10 cellular contexts compared by ENCODE assay signal in genomic region chr3:67018789-67019525, GRCh38. TPM values are rescaled to one million over a fixed set of nuclear protein-coding genes. Genes with fewer than 3 reads are reported as not detected.
DNase-seq lines count a peak whose midpoint lies in the region; ATAC-seq and TF ChIP-seq lines count a peak whose summit lies in the region.
"Had no signal": no experiment of that assay in that cellular context is flagged by ENCODE, and none has a peak within 500 bp of the region (broad histone marks: within the 10 kb centered on the region; RNA-seq: fewer than 3 reads in every experiment).

No MANE protein-coding gene starts in this region.

- H3K4me1 Mint-ChIP-seq in activated CD8-positive, alpha-beta T cell treated with anti-CD3 and anti-CD28 coated beads for 36 hours (ENCODE audit: low read depth) = peaks cover 27% of the 10 kb centered on the region
- H3K4me1 Mint-ChIP-seq in activated CD8-positive, alpha-beta T cell treated with anti-CD3 and anti-CD28 coated beads, Interleukin-2, amount 10 ng/mL, durations not matched to agents 7 days and 5 days (ENCODE audit: low read depth) = peaks cover 11% of the 10 kb centered on the region
- peaks cover 36 to 50% (median 45%) of the 10 kb centered on the region in 3 donors for H3K4me1 Mint-ChIP-seq in naive B cell

- H3K9me3 Mint-ChIP-seq in activated CD8-positive, alpha-beta T cell treated with anti-CD3 and anti-CD28 coated beads for 36 hours = no peaks in the 10 kb centered on the region
- no peaks in the 10 kb centered on the region for H3K9me3 Mint-ChIP-seq in activated CD8-positive, alpha-beta T cell treated with anti-CD3 and anti-CD28 coated beads, Interleukin-2, amount 10 ng/mL, durations not matched to agents 7 days and 5 days (ENCODE audit: insufficient read depth)
- H3K9me3 Mint-ChIP-seq in naive B cell = no peaks in the 10 kb centered on the region

- intact Hi-C loops in activated CD8-positive, alpha-beta T cell treated with anti-CD3 and anti-CD28 coated beads for 36 hours (cut with micrococcal nuclease) = no loop called here
- intact Hi-C loops in lower leg skin (cut with DNase I; ENCODE audit: low total_unique reads) = no loop called here

- CTCF ChIA-PET in activated CD8-positive, alpha-beta T cell treated with anti-CD3 and anti-CD28 coated beads for 36 hours (lab: Charles Lee) = interaction anchor here (2.8 kb wide), 1 partner anchor 46 kb away, joined by 7 read pairs; no protein-coding TSS in a partner anchor
- CTCF ChIA-PET in activated CD8-positive, alpha-beta T cell treated with anti-CD3 and anti-CD28 coated beads, Interleukin-2, amount 10 ng/mL, durations not matched to agents 7 days and 5 days (lab: Charles Lee) = no interaction called here

- no peak overlapping the region for H3K4me3 ChIP-seq in lower leg skin (ENCODE audit: low read depth, poor library complexity, severe bottlenecking)

- H3K36me3 Mint-ChIP-seq in activated CD8-positive, alpha-beta T cell treated with anti-CD3 and anti-CD28 coated beads for 36 hours (ENCODE audit: low read depth) = peaks cover 2% of the 10 kb centered on the region
- no peaks in the 10 kb centered on the region for H3K36me3 Mint-ChIP-seq in activated CD8-positive, alpha-beta T cell treated with anti-CD3 and anti-CD28 coated beads, Interleukin-2, amount 10 ng/mL, durations not matched to agents 7 days and 5 days (ENCODE audit: low read depth)
- no peaks in the 10 kb centered on the region for H3K36me3 Mint-ChIP-seq in naive B cell

- 82 to 84% methylated on average over 13 of the region's 13 CpGs for WGBS in lower leg skin, 2 donors

- DNase-seq in activated CD8-positive, alpha-beta T cell treated with anti-CD3 and anti-CD28 coated beads for 36 hours = peak; percentile 5
- no peak for DNase-seq in activated CD8-positive, alpha-beta T cell treated with anti-CD3 and anti-CD28 coated beads, Interleukin-2, amount 10 ng/mL, durations not matched to agents 7 days and 5 days
- no peak for DNase-seq in naive B cell
- no peak for DNase-seq in lower leg skin (ENCODE audit: low spot score in 2 of 2)
- no peak for DNase-seq in AG08396 (ENCODE audit: low spot score)
- no peak for DNase-seq in activated T-cell treated with anti-CD3 and anti-CD28 coated beads, Interleukin-2, amount 50 U/mL, for 48 hours
- DNase-seq: ACHN, NCI-H1417 had no signal

- H3K27ac Mint-ChIP-seq in activated CD8-positive, alpha-beta T cell treated with anti-CD3 and anti-CD28 coated beads for 36 hours = no peak overlapping the region
- H3K27ac Mint-ChIP-seq in activated CD8-positive, alpha-beta T cell treated with anti-CD3 and anti-CD28 coated beads, Interleukin-2, amount 10 ng/mL, durations not matched to agents 7 days and 5 days = no peak overlapping the region
- H3K27ac Mint-ChIP-seq in naive B cell = peak overlapping the region in 4 of 6 donors; percentile 10 to 83 (median 47)

- POLR2A ChIA-PET in activated CD8-positive, alpha-beta T cell treated with anti-CD3 and anti-CD28 coated beads for 36 hours (lab: Charles Lee) = interaction anchor here (1.0 kb wide), 1 partner anchor 87 kb away, joined by 3 read pairs; no protein-coding TSS in a partner anchor
- POLR2A ChIA-PET in activated CD8-positive, alpha-beta T cell treated with anti-CD3 and anti-CD28 coated beads, Interleukin-2, amount 10 ng/mL, durations not matched to agents 7 days and 5 days (lab: Charles Lee) = no interaction called here

- no peak for TF ChIP-seq CTCF in activated CD8-positive, alpha-beta T cell treated with anti-CD3 and anti-CD28 coated beads for 36 hours (IDR thresholded peaks at IDR 0.05)
- no peak for TF ChIP-seq CTCF in lower leg skin (IDR thresholded peaks at IDR 0.05)

- H3K4me3 Mint-ChIP-seq in activated CD8-positive, alpha-beta T cell treated with anti-CD3 and anti-CD28 coated beads for 36 hours = no peak overlapping the region
- no peak overlapping the region for H3K4me3 Mint-ChIP-seq in activated CD8-positive, alpha-beta T cell treated with anti-CD3 and anti-CD28 coated beads, Interleukin-2, amount 10 ng/mL, durations not matched to agents 7 days and 5 days
- peak overlapping the region in 5 of 8 donors; percentile 30 to 68 (median 59) for H3K4me3 Mint-ChIP-seq in naive B cell

- no peaks in the 10 kb centered on the region for H3K27me3 Mint-ChIP-seq in activated CD8-positive, alpha-beta T cell treated with anti-CD3 and anti-CD28 coated beads for 36 hours
- H3K27me3 Mint-ChIP-seq in activated CD8-positive, alpha-beta T cell treated with anti-CD3 and anti-CD28 coated beads, Interleukin-2, amount 10 ng/mL, durations not matched to agents 7 days and 5 days (ENCODE audit: low read depth) = peaks cover 8% of the 10 kb centered on the region
- no peaks in the 10 kb centered on the region for H3K27me3 Mint-ChIP-seq in naive B cell

- no peak for ATAC-seq in activated CD8-positive, alpha-beta T cell treated with anti-CD3 and anti-CD28 coated beads for 36 hours
- ATAC-seq in activated CD8-positive, alpha-beta T cell treated with anti-CD3 and anti-CD28 coated beads, Interleukin-2, amount 10 ng/mL, durations not matched to agents 7 days and 5 days = no peak
- ATAC-seq in GM21576 (IDR thresholded peaks at IDR 0.05; ENCODE audit: unreplicated experiment) = peak; percentile 41
- peak; percentile 41 for ATAC-seq in HG03521 (IDR thresholded peaks at IDR 0.05; ENCODE audit: unreplicated experiment)
- no peak for ATAC-seq in naive B cell (ENCODE audit: low read depth in 2 of 2)

- no peak for TF ChIP-seq POLR2A in lower leg skin (IDR thresholded peaks at IDR 0.05)

RNA-seq across cellular contexts. Expression of gene KBTBD8, which starts 20.9 kb away (rescaled TPM):
- 10 to 100 TPM; 10.9 to 11.1 TPM for total RNA-seq in activated CD8-positive, alpha-beta T cell treated with anti-CD3 and anti-CD28 coated beads for 36 hours
- 10 to 100 TPM; 10.8 to 12.9 TPM for total RNA-seq in activated CD8-positive, alpha-beta T cell treated with anti-CD3 and anti-CD28 coated beads, Interleukin-2, amount 10 ng/mL, durations not matched to agents 7 days and 5 days
- polyA plus RNA-seq in naive B cell (ENCODE audit: low read depth in 6 of 6) = 10 to 100 TPM; 19.6 to 28.0 (median 21.9) TPM
- total RNA-seq in lower leg skin = 1 to 10 TPM in 1 of 4 donors, under 1 TPM in 3; 0.13 to 3.0 (median 0.65) TPM

Comparison
In these comparisons a context has a peak if more than half of its experiments do, and no peak if none do; other contexts are left out.
1. ATAC-seq: peak in GM21576 (single experiment) and HG03521 (single experiment); none in activated CD8-positive, alpha-beta T cell treated with anti-CD3 and anti-CD28 coated beads for 36 hours (single experiment), activated CD8-positive, alpha-beta T cell treated with anti-CD3 and anti-CD28 coated beads, Interleukin-2, amount 10 ng/mL, durations not matched to agents 7 days and 5 days (single experiment) and naive B cell (0 of 2).
2. H3K27ac Mint-ChIP-seq: peak in naive B cell (4 of 6); none in activated CD8-positive, alpha-beta T cell treated with anti-CD3 and anti-CD28 coated beads for 36 hours (single experiment) and activated CD8-positive, alpha-beta T cell treated with anti-CD3 and anti-CD28 coated beads, Interleukin-2, amount 10 ng/mL, durations not matched to agents 7 days and 5 days (single experiment).
3. H3K4me3 Mint-ChIP-seq: peak in naive B cell (5 of 8); none in activated CD8-positive, alpha-beta T cell treated with anti-CD3 and anti-CD28 coated beads for 36 hours (single experiment) and activated CD8-positive, alpha-beta T cell treated with anti-CD3 and anti-CD28 coated beads, Interleukin-2, amount 10 ng/mL, durations not matched to agents 7 days and 5 days (single experiment).